In the genomic region with DNA sequence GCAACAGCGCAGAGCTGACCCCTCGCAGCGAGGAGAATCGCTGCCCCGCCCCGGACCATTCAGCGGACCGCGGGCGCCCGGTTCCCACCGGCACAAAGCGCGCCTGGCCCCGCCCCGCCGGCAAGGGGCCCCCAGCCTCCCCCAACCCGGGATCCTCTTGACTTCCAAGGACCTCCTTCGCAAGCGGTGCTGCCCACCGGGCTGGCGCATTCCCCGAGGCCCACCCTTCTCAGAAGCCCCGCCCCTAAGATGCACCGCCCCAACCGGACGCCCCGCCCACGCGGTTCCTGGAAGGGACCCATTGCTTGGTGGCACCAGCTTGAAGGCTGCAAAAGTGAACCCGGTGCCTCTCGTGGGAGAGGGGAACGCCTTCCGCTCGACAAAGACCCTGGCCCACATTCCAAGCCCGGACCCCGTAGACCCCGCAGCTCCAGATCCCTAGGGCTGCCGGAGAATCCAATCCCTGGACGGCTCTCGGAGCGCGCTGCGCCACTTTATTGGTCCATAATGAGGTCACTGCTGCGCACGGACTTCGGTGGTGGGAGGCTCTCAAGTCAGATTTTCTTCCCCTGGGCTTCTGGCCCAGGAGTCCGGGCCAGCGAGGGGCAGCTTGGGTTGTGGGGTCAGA, we compare ENCODE assay signal across 9 cellular contexts. TPM values are rescaled to one million over a fixed set of nuclear protein-coding genes. Genes with fewer than 3 reads are reported as not detected.
DNase-seq lines count a peak whose midpoint lies in the region; ATAC-seq and TF ChIP-seq lines count a peak whose summit lies in the region.
"Had no signal": no experiment of that assay in that cellular context is flagged by ENCODE, and none has a peak within 500 bp of the region (broad histone marks: within the 10 kb centered on the region; RNA-seq: fewer than 3 reads in every experiment).

No MANE protein-coding gene starts in this region.

- H3K36me3 Mint-ChIP-seq in type B pancreatic cell: no peaks in the 10 kb centered on the region

- H3K9me3 ChIP-seq in hepatocyte (ENCODE audit: low read depth): no peaks in the 10 kb centered on the region

- H3K27ac Mint-ChIP-seq in type B pancreatic cell: no peak overlapping the region

- H3K27ac ChIP-seq in hepatocyte: no peak overlapping the region

- no peak overlapping the region for H3K4me3 ChIP-seq in hepatocyte

- in situ Hi-C loops in G401 (cut with HindIII; ENCODE audit: low sequenced_read_pairs): no loop called here

- H3K9me2 ChIP-seq in hepatocyte (replicated peaks; ENCODE audit: insufficient read depth): no peaks in the 10 kb centered on the region

- peak; percentile 31 for DNase-seq in G401 (ENCODE audit: low spot score)
- peak; percentile 85 for DNase-seq in NCI-H1105 treated with DMSO at 0.1 percent for 48 hours (lab: John Stamatoyannopoulos, UW)
- peak; percentile 69 for DNase-seq in activated CD4-positive, alpha-beta T cell treated with anti-CD3 and anti-CD28 coated beads for 48 hours
- DNase-seq in hepatocyte (ENCODE audit: low spot score): peak; percentile 43
- no peak for DNase-seq in type B pancreatic cell (ENCODE audit: extremely low spot score, unreplicated experiment)
- no peak for DNase-seq in islet precursor cell
- no peak for DNase-seq in RPMI8226

- H3K27me3 ChIP-seq in hepatocyte: peaks cover 88% of the 10 kb centered on the region

- TF ChIP-seq CTCF in hepatocyte (IDR thresholded peaks at IDR 0.05; ENCODE audit: poor library complexity): no peak
- TF ChIP-seq CTCF in type B pancreatic cell (conservative IDR thresholded peaks at IDR 0.05): no peak

- H3K27me3 Mint-ChIP-seq in type B pancreatic cell: peaks cover 74% of the 10 kb centered on the region

- no peaks in the 10 kb centered on the region for H4K20me1 ChIP-seq in hepatocyte (ENCODE audit: insufficient read depth, poor library complexity, severe bottlenecking)

- WGBS in hepatocyte (ENCODE audit: low lambda C conversion rate, missing lambda C conversion rate): 9% methylated on average over 35 of the region's 49 CpGs

- peak overlapping the region; percentile 84 for H3K4me3 Mint-ChIP-seq in type B pancreatic cell

- no peak for ATAC-seq in GM18520 (IDR thresholded peaks at IDR 0.05; ENCODE audit: unreplicated experiment)

- no peaks in the 10 kb centered on the region for H3K36me3 ChIP-seq in hepatocyte (replicated peaks; ENCODE audit: insufficient read depth, low read depth)

- no peaks in the 10 kb centered on the region for H3K9me3 Mint-ChIP-seq in type B pancreatic cell

- peaks cover 22% of the 10 kb centered on the region for H3K4me1 ChIP-seq in hepatocyte (ENCODE audit: insufficient read depth)

- H3K4me1 Mint-ChIP-seq in type B pancreatic cell (ENCODE audit: unreplicated experiment): peaks cover 14% of the 10 kb centered on the region

- no peaks in the 10 kb centered on the region for H3K79me2 ChIP-seq in hepatocyte

- no peak overlapping the region for H2AFZ ChIP-seq in hepatocyte

- peak overlapping the region; percentile 73 for H3K4me2 ChIP-seq in hepatocyte

RNA-seq across cellular contexts. Expression of a gene that starts 2.0 kb away (rescaled TPM):
- total RNA-seq in G401 (2014; rRNA removed; shearing (Covaris generic)): not detected in 2 replicates
- total RNA-seq in hepatocyte: not detected in 2 replicates
- polyA plus RNA-seq in hepatocyte: not detected in 2 replicates
- not detected in 2 replicates for total RNA-seq in type B pancreatic cell (ENCODE audit: low replicate concordance)
- polyA plus RNA-seq: esophagus had no signal

RNA-seq across cellular contexts. Expression of a gene that starts 10.2 kb away (rescaled TPM):
- total RNA-seq in G401 (2014; rRNA removed; shearing (Covaris generic)): 93.8 and 107 TPM in 2 replicates
- total RNA-seq in hepatocyte: 60.1 and 62.4 TPM in 2 replicates
- polyA plus RNA-seq in hepatocyte: 32.2 and 40.3 TPM in 2 replicates
- total RNA-seq in type B pancreatic cell (ENCODE audit: low replicate concordance): 56.6 and 63.5 TPM in 2 replicates

RNA-seq across cellular contexts. Expression of a gene that starts 14.9 kb away (rescaled TPM):
- 3.3 and 4.5 TPM in 2 replicates for total RNA-seq in G401 (2014; rRNA removed; shearing (Covaris generic))
- total RNA-seq in hepatocyte (6.9 and 9.1 TPM in 2 replicates), type B pancreatic cell (ENCODE audit: low replicate concordance) (6.1 and 8.5 TPM in 2 replicates)
- 7.1 and 13.5 TPM in 2 replicates for polyA plus RNA-seq in hepatocyte

RNA-seq across cellular contexts. Expression of a gene that starts 40.1 kb away (rescaled TPM):
- 0.44 and 5.1 TPM in 2 replicates for total RNA-seq in G401 (2014; rRNA removed; shearing (Covaris generic))
- 14.7 and 29.3 TPM in 2 replicates for total RNA-seq in hepatocyte
- polyA plus RNA-seq in hepatocyte: 28.3 and 30.9 TPM in 2 replicates
- total RNA-seq in type B pancreatic cell (ENCODE audit: low replicate concordance): 34.5 and 37.0 TPM in 2 replicates

RNA-seq across cellular contexts. Expression of a gene that starts 46.6 kb away (rescaled TPM):
- 286 and 296 TPM in 2 replicates for total RNA-seq in G401 (2014; rRNA removed; shearing (Covaris generic))
- total RNA-seq in hepatocyte (168 and 188 TPM in 2 replicates), type B pancreatic cell (ENCODE audit: low replicate concordance) (499 and 541 TPM in 2 replicates)
- polyA plus RNA-seq in hepatocyte: 103 and 115 TPM in 2 replicates

Comparison
In these comparisons a context has a peak if more than half of its experiments do, and no peak if none do; other contexts are left out.
1. DNase-seq: peak in G401 (single experiment), NCI-H1105 treated with DMSO at 0.1 percent for 48 hours (single experiment), activated CD4-positive, alpha-beta T cell treated with anti-CD3 and anti-CD28 coated beads for 48 hours (single experiment) and hepatocyte (single experiment); none in type B pancreatic cell (single experiment), islet precursor cell (single experiment) and RPMI8226 (single experiment).